Comparison of ENCODE assay signal across 1 cellular context in genomic region chr18:61841709-61842108, GRCh38.
TF ChIP-seq lines count a peak whose summit lies in the region.

No MANE protein-coding gene starts in this region.

TF ChIP-seq in GM12878, 131 proteins besides CTCF, POLR2A, EP300 and RAD21 (continued from another document):
- no peak for TF ChIP-seq CEBPZ (IDR thresholded peaks at IDR 0.05; ENCODE audit: low read depth, low read length)
